ENCODE assay signal across 8 cellular contexts in the genomic region with DNA sequence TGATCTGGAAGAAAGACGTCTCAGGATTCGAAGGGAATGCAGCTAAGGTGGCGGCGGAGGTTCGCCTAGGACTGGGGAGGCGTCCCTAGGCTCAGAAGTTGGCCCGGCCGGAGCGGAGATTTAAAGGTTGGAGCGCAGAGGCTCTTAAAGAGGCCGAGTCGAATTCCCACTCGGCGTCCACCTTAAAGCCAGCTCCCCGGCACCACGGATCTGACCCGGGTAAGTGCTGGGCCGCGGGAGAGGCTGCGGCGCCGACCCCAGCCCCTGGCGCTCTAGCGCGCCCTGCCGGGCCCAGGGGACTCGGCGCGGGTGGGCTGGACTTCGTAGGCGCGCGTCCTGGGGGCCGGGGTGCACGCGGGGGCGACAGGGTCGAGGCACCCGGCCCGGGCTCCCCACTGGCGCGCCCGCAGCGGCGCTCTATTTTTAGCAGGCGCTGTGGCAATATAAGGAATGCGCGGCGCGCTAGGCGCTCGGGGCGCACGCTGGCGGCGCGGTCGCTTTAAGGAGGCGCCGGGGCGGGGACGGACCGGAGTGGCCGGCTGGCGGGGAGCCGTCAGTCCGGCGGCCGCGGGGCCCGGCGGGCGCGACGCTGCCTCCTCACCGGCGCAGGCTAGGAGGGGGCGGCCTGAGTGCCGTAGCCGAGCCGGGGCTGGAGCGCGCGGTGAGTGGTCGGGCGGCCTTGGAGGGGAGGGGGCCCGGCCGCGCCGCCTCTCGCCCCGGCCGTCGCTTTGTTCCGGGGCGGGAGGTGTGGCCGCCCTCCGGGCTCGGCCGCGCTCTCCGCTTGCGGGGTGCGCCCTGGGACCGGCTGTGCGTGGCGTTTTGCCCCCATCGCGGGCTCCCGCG. TPM values are rescaled to one million over a fixed set of nuclear protein-coding genes. Genes with fewer than 3 reads are reported as not detected.
DNase-seq lines count a peak whose midpoint lies in the region; ATAC-seq, FAIRE-seq and TF ChIP-seq lines count a peak whose summit lies in the region.

A gene (plus strand): TSS at position 473 of the 843 bp plus-strand sequence. CDS start 24,305 bp downstream, outside the sequence.

- TF ChIP-seq CTCF in fibroblast of mammary gland (conservative IDR thresholded peaks at IDR 0.05; ENCODE audit: control insufficient read depth, insufficient read depth, low read depth, low read length) = no peak

- peak; percentile 70 for DNase-seq in 8988T
- DNase-seq in GM12891 (ENCODE audit: insufficient read length, low spot score) = peak; percentile 32
- DNase-seq in NCI-H2196 treated with DMSO at 0.1 percent for 48 hours (lab: John Stamatoyannopoulos, UW; ENCODE audit: unreplicated experiment) = peak; percentile 72
- peak; percentile 45 to 58 for DNase-seq in activated T-cell treated with anti-CD3 and anti-CD28 coated beads, Interleukin-2, amount 50 U/mL, for 48 hours
- DNase-seq in fibroblast of mammary gland (ENCODE audit: low read depth) = peak; percentile 77
- peak; percentile 65 for DNase-seq in mucosa of gallbladder (ENCODE audit: low spot score)

- peak within 1 kb of the TSS; percentile 78 for H3K27ac ChIP-seq in temporal lobe (ENCODE audit: low read depth, low read length)

- TF ChIP-seq POLR2A in GM12891 (IDR thresholded peaks at IDR 0.05; ENCODE audit: low read depth, low read length) = no peak

- H3K4me3 ChIP-seq in fibroblast of mammary gland (ENCODE audit: control insufficient read depth, low read depth, low read length) = peak within 1 kb of the TSS; percentile 72

- no peak for ATAC-seq in HG03439 (IDR thresholded peaks at IDR 0.05; ENCODE audit: unreplicated experiment)

- no peak for FAIRE-seq in GM12891 (lab: Jason Lieb, UNC)

TF ChIP-seq in GM12891, 5 proteins besides CTCF, POLR2A, EP300 and RAD21:
- TF ChIP-seq PAX5 (IDR thresholded peaks at IDR 0.05; ENCODE audit: insufficient read depth, low read length, severe bottlenecking) = no peak
- TF ChIP-seq SPI1 (IDR thresholded peaks at IDR 0.05; ENCODE audit: low read depth, low read length) = no peak
- TF ChIP-seq TAF1 (IDR thresholded peaks at IDR 0.05; ENCODE audit: low read depth, low read length) = no peak
- TF ChIP-seq POLR2AphosphoS5 (IDR thresholded peaks at IDR 0.05; ENCODE audit: low read depth, low read length) = no peak
- no peak for TF ChIP-seq POU2F2 (IDR thresholded peaks at IDR 0.05; ENCODE audit: low read depth, low read length)
TF ChIP-seq in GM12891: peak in this region for 0.

RNA-seq across cellular contexts. Expression of the gene that starts here (rescaled TPM):
- 0.14 TPM for polyA plus RNA-seq in GM12891 (2012; ENCODE audit: low read depth, missing spikeins)
- total RNA-seq in mucosa of gallbladder (31.7 TPM), temporal lobe (63.9 TPM)
